In the genomic region with DNA sequence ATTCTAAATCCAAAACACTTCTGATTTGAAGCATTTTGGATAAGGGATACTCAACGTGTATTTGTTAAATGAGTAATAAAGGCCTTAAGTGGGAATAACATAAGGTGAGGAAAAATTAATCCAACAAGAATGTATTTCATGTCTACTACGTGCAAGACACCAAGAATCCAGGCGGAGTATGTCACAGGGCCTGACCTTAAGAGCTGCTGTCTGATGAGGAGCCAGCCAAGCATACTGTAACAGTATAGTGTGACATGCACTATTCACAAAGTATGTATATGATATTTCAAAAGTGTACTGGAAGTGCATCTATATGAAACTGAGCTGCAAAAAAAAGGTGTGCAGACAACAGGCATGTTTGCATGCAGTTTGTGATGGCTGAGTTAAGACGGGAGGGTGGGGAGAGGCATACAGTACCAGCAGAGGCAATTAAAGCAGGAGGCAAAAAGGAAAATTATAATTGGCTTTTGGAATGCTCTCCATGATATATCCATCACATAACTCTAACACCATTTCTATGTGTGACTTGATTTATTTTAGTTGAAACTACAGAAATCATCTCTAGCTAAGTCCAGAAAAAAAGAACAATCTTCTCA, we compare ENCODE assay signal across 14 cellular contexts. TPM values are rescaled to one million over a fixed set of nuclear protein-coding genes. Genes with fewer than 3 reads are reported as not detected.
DNase-seq lines count a peak whose midpoint lies in the region; ATAC-seq, FAIRE-seq and TF ChIP-seq lines count a peak whose summit lies in the region.
"Had no signal": no experiment of that assay in that cellular context is flagged by ENCODE, and none has a peak within 500 bp of the region (broad histone marks: within the 10 kb centered on the region; RNA-seq: fewer than 3 reads in every experiment).

No MANE protein-coding gene starts in this region.

- H3K9ac ChIP-seq in astrocyte (ENCODE audit: low read length), result peak overlapping the region; percentile 30

- peaks cover 68% of the 10 kb centered on the region for H3K4me1 Mint-ChIP-seq in astrocyte (ENCODE audit: low read depth, unreplicated experiment)
- peaks cover 31 to 56% of the 10 kb centered on the region in 2 donors for H3K4me1 Mint-ChIP-seq in stimulated activated naive B cell treated with anti-CD40 and anti-IgM and Interleukin-4, amounts not matched to agents 10 μg/mL and 1 μg/mL and 100 μg/mL, for 72 hours

- no peak for FAIRE-seq in astrocyte (lab: Jason Lieb, UNC)
- FAIRE-seq in D721Med (lab: Jason Lieb, UNC), result no peak

- peak overlapping the region; percentile 92 for H3K27ac Mint-ChIP-seq in astrocyte (ENCODE audit: unreplicated experiment)
- H3K27ac Mint-ChIP-seq in stimulated activated naive B cell treated with anti-CD40 and anti-IgM and Interleukin-4, amounts not matched to agents 10 μg/mL and 1 μg/mL and 100 μg/mL, for 72 hours, result peak overlapping the region; percentile 86
- H3K27ac Mint-ChIP-seq: activated naive CD4-positive, alpha-beta T cell treated with anti-CD3 and anti-CD28 coated beads, Interleukin-2, amount 10 ng/mL, durations not matched to agents 7 days and 5 days; stimulated activated naive CD8-positive, alpha-beta T cell treated with anti-CD3 and anti-CD28 coated beads, Interleukin-15, amount 100 ng/mL, for 72 hours had no signal

- intact Hi-C loops in left ventricle myocardium superior (cut with micrococcal nuclease), result no loop called here

- H3K4me2 ChIP-seq in astrocyte (ENCODE audit: low read length), result peak overlapping the region; percentile 66

- no peak overlapping the region for H3K4me3 ChIP-seq in astrocyte (ENCODE audit: insufficient read depth, low read depth, low read length)
- H3K4me3 ChIP-seq: lower lobe of right lung had no signal

- peaks cover 83% of the 10 kb centered on the region for H3K79me2 ChIP-seq in astrocyte (ENCODE audit: insufficient read depth, low read length)

- H3K9me3 Mint-ChIP-seq in astrocyte (ENCODE audit: unreplicated experiment), result no peaks in the 10 kb centered on the region
- no peaks in the 10 kb centered on the region for H3K9me3 Mint-ChIP-seq in stimulated activated naive B cell treated with anti-CD40 and anti-IgM and Interleukin-4, amounts not matched to agents 10 μg/mL and 1 μg/mL and 100 μg/mL, for 72 hours
- H3K9me3 Mint-ChIP-seq: activated naive CD4-positive, alpha-beta T cell treated with anti-CD3 and anti-CD28 coated beads, Interleukin-2, amount 10 ng/mL, durations not matched to agents 7 days and 5 days; stimulated activated naive CD8-positive, alpha-beta T cell treated with anti-CD3 and anti-CD28 coated beads, Interleukin-15, amount 100 ng/mL, for 72 hours had no signal

- H3K36me3 ChIP-seq in astrocyte (ENCODE audit: insufficient read depth, low read length), result peaks cover 26% of the 10 kb centered on the region

- peaks cover 63% of the 10 kb centered on the region for H4K20me1 ChIP-seq in astrocyte (ENCODE audit: insufficient read depth, low read length)

- TF ChIP-seq CTCF in astrocyte (IDR thresholded peaks at IDR 0.05; ENCODE audit: insufficient read depth, low read depth, low read length) (no peak), D721Med (IDR thresholded peaks at IDR 0.05; ENCODE audit: insufficient read depth, missing control alignments) (no peak)

- peak overlapping the region; percentile 73 for H3K27ac ChIP-seq in astrocyte (ENCODE audit: low read depth, low read length)
- H3K27ac ChIP-seq: lower lobe of right lung had no signal

- H2AFZ ChIP-seq in astrocyte (ENCODE audit: low read depth, low read length), result no peak overlapping the region

- H3K36me3 Mint-ChIP-seq in astrocyte (ENCODE audit: low read depth, unreplicated experiment), result peaks cover 10% of the 10 kb centered on the region
- peaks cover 23 to 53% of the 10 kb centered on the region in 2 donors for H3K36me3 Mint-ChIP-seq in stimulated activated naive B cell treated with anti-CD40 and anti-IgM and Interleukin-4, amounts not matched to agents 10 μg/mL and 1 μg/mL and 100 μg/mL, for 72 hours

- no peaks in the 10 kb centered on the region for H3K9me3 ChIP-seq in astrocyte (ENCODE audit: insufficient read depth, low read depth, low read length)
- H3K9me3 ChIP-seq: lower lobe of right lung had no signal

- H3K27me3 Mint-ChIP-seq in astrocyte (ENCODE audit: low read depth, unreplicated experiment), result no peaks in the 10 kb centered on the region
- no peaks in the 10 kb centered on the region for H3K27me3 Mint-ChIP-seq in stimulated activated naive B cell treated with anti-CD40 and anti-IgM and Interleukin-4, amounts not matched to agents 10 μg/mL and 1 μg/mL and 100 μg/mL, for 72 hours
- H3K27me3 Mint-ChIP-seq: activated naive CD4-positive, alpha-beta T cell treated with anti-CD3 and anti-CD28 coated beads, Interleukin-2, amount 10 ng/mL, durations not matched to agents 7 days and 5 days; stimulated activated naive CD8-positive, alpha-beta T cell treated with anti-CD3 and anti-CD28 coated beads, Interleukin-15, amount 100 ng/mL, for 72 hours had no signal

- ATAC-seq in left ventricle myocardium superior, result peak; percentile 39
- peak in 1 of 2 donors; percentile 31 for ATAC-seq in stimulated activated naive B cell treated with anti-CD40 and anti-IgM and Interleukin-4, amounts not matched to agents 10 μg/mL and 1 μg/mL and 100 μg/mL, for 72 hours (replicated peaks)
- ATAC-seq in HG03442 (IDR thresholded peaks at IDR 0.05; ENCODE audit: unreplicated experiment), result no peak
- ATAC-seq: stimulated activated naive CD8-positive, alpha-beta T cell treated with anti-CD3 and anti-CD28 coated beads, Interleukin-15, amount 100 ng/mL, for 72 hours had no signal

- peak; percentile 61 for DNase-seq in HS-27A (ENCODE audit: low read depth)
- no peak for DNase-seq in astrocyte (ENCODE audit: low read depth)
- no peak for DNase-seq in left ventricle myocardium superior
- no peak for DNase-seq in stimulated activated naive B cell treated with anti-CD40 and anti-IgM and Interleukin-4, amounts not matched to agents 10 μg/mL and 1 μg/mL and 100 μg/mL, for 72 hours
- no peak for DNase-seq in occipital lobe (lab: John Stamatoyannopoulos, UW)
- DNase-seq in D721Med (ENCODE audit: insufficient read length, low spot score), result no peak
- no peak for DNase-seq in cerebellar nuclear complex (lab: John Stamatoyannopoulos, UW)
- DNase-seq: activated naive CD4-positive, alpha-beta T cell treated with anti-CD3 and anti-CD28 coated beads, Interleukin-2, amount 10 ng/mL, durations not matched to agents 7 days and 5 days; lower lobe of right lung; NCI-H187; stimulated activated CD4-positive, alpha-beta T cell treated with anti-CD3 and anti-CD28 coated beads, Interleukin-15, amount 100 ng/mL, for 24 hours; stimulated activated naive CD8-positive, alpha-beta T cell treated with anti-CD3 and anti-CD28 coated beads, Interleukin-15, amount 100 ng/mL, for 72 hours had no signal

- H3K4me3 Mint-ChIP-seq in astrocyte (ENCODE audit: unreplicated experiment), result no peak overlapping the region
- no peak overlapping the region for H3K4me3 Mint-ChIP-seq in stimulated activated naive B cell treated with anti-CD40 and anti-IgM and Interleukin-4, amounts not matched to agents 10 μg/mL and 1 μg/mL and 100 μg/mL, for 72 hours
- H3K4me3 Mint-ChIP-seq: activated naive CD4-positive, alpha-beta T cell treated with anti-CD3 and anti-CD28 coated beads, Interleukin-2, amount 10 ng/mL, durations not matched to agents 7 days and 5 days; stimulated activated naive CD8-positive, alpha-beta T cell treated with anti-CD3 and anti-CD28 coated beads, Interleukin-15, amount 100 ng/mL, for 72 hours had no signal

- H3K4me1 ChIP-seq in astrocyte (ENCODE audit: insufficient read depth, low read length), result peaks cover 22% of the 10 kb centered on the region

- H3K27me3 ChIP-seq in astrocyte (ENCODE audit: insufficient read depth, low read length), result no peaks in the 10 kb centered on the region

RNA-seq across cellular contexts. Expression of a gene that starts 18.2 kb away (rescaled TPM):
- total RNA-seq in astrocyte, result 51.6 and 56.2 TPM in 2 replicates
- total RNA-seq in left ventricle myocardium superior, result 58.1 TPM
- 34.5 TPM for total RNA-seq in occipital lobe

RNA-seq across cellular contexts. Expression of a gene that starts 27.4 kb away (rescaled TPM):
- total RNA-seq in astrocyte, result 0.34 and 0.77 TPM in 2 replicates
- 0.42 TPM for total RNA-seq in left ventricle myocardium superior
- not detected for total RNA-seq in occipital lobe
- total RNA-seq: epithelial cell of proximal tubule had no signal
